ENCODE assay signal across 8 cellular contexts in genomic region chr10:37975407-37975991, GRCh38. TPM values are rescaled to one million over a fixed set of nuclear protein-coding genes. Genes with fewer than 3 reads are reported as not detected.
A peak's percentile ranks its signal among the peaks of the same experiment; 100 is the strongest.
DNase-seq lines count a peak whose midpoint lies in the region; ATAC-seq and TF ChIP-seq lines count a peak whose summit lies in the region.

No MANE protein-coding gene starts in this region.

- H3F3A ChIP-seq in Loucy (ENCODE audit: low read depth) = no peaks in the 10 kb centered on the region

- peak overlapping the region; percentile 77 for H3K4me2 ChIP-seq in Loucy (ENCODE audit: low read depth, low read length, poor library complexity, severe bottlenecking)

- H3K27me3 ChIP-seq in Loucy (ENCODE audit: insufficient read depth, low read length, poor library complexity, severe bottlenecking) = no peaks in the 10 kb centered on the region
- no peaks in the 10 kb centered on the region for H3K27me3 ChIP-seq in skeletal muscle tissue (ENCODE audit: control insufficient read depth in 3 of 3, insufficient read depth in 3 of 3, low read length in 3 of 3)

- peaks cover 21% of the 10 kb centered on the region for H3K36me3 Mint-ChIP-seq in activated naive CD8-positive, alpha-beta T cell treated with anti-CD3 and anti-CD28 coated beads for 36 hours

- no peak for DNase-seq in activated naive CD8-positive, alpha-beta T cell treated with anti-CD3 and anti-CD28 coated beads for 36 hours

- no peaks in the 10 kb centered on the region for H3K36me3 ChIP-seq in ES-I3 (ENCODE audit: insufficient read depth, low read length)
- H3K36me3 ChIP-seq in Loucy (ENCODE audit: insufficient read depth, low read length) = no peaks in the 10 kb centered on the region
- peaks cover 0 to 5% (median 3%) of the 10 kb centered on the region in 3 donors for H3K36me3 ChIP-seq in skeletal muscle tissue (ENCODE audit: control insufficient read depth in 3 of 3, insufficient read depth in 3 of 3, low read length in 3 of 3)

- H3K9me2 ChIP-seq in Loucy (replicated peaks; ENCODE audit: low read depth, low read length) = no peaks in the 10 kb centered on the region

- H3K9ac ChIP-seq in ES-I3 (ENCODE audit: low read depth, low read length) (peak overlapping the region; percentile 80), Loucy (ENCODE audit: low read depth, low read length, poor library complexity, severe bottlenecking) (peak overlapping the region; percentile 80), skeletal muscle tissue (ENCODE audit: low read depth in 1 of 3, low read length in 3 of 3) (peak overlapping the region; percentile 93 to 98 (median 96))

- no peaks in the 10 kb centered on the region for H3K27me3 Mint-ChIP-seq in activated naive CD8-positive, alpha-beta T cell treated with anti-CD3 and anti-CD28 coated beads for 36 hours

- H3K79me2 ChIP-seq in Loucy (ENCODE audit: insufficient read depth, low read length) = peaks cover 4% of the 10 kb centered on the region; the same call in 1 of the 2 replicates

- H4K20me1 ChIP-seq in Loucy (ENCODE audit: insufficient read depth, low read length, poor library complexity, severe bottlenecking) = no peaks in the 10 kb centered on the region

- no peak for TF ChIP-seq CTCF in Loucy (conservative IDR thresholded peaks at IDR 0.05; ENCODE audit: low read length)

- H3K4me1 Mint-ChIP-seq in activated naive CD8-positive, alpha-beta T cell treated with anti-CD3 and anti-CD28 coated beads for 36 hours = peaks cover 26% of the 10 kb centered on the region

- peak overlapping the region; percentile 97 for H3K27ac Mint-ChIP-seq in activated naive CD8-positive, alpha-beta T cell treated with anti-CD3 and anti-CD28 coated beads for 36 hours

- H3K4me1 ChIP-seq in ES-I3 (ENCODE audit: insufficient read depth, low read length) = no peaks in the 10 kb centered on the region
- peaks cover 21% of the 10 kb centered on the region for H3K4me1 ChIP-seq in Loucy (ENCODE audit: insufficient read depth, low read length, poor library complexity, severe bottlenecking)
- peaks cover 5 to 14% (median 11%) of the 10 kb centered on the region in 3 donors for H3K4me1 ChIP-seq in skeletal muscle tissue (ENCODE audit: control insufficient read depth in 3 of 3, insufficient read depth in 3 of 3, low read length in 3 of 3)

- peak overlapping the region; percentile 83 for H2AFZ ChIP-seq in Loucy (ENCODE audit: low read length)

- H3K4me3 Mint-ChIP-seq in activated naive CD8-positive, alpha-beta T cell treated with anti-CD3 and anti-CD28 coated beads for 36 hours = peak overlapping the region; percentile 90

- H3K4me3 ChIP-seq in Loucy (ENCODE audit: low read length, poor library complexity, severe bottlenecking) (peak overlapping the region; percentile 78), iPS-11a (ENCODE audit: low read depth, low read length) (peak overlapping the region; percentile 58), skeletal muscle tissue (ENCODE audit: low read length in 3 of 3) (peak overlapping the region; percentile 68 to 88 (median 84))

- ATAC-seq in activated CD4-positive, CD25-positive, alpha-beta regulatory T cell treated with anti-CD3 and anti-CD28 coated beads, Interleukin-2, amount 50 U/mL, for 24 hours = no peak
- no peak for ATAC-seq in GM19351 (IDR thresholded peaks at IDR 0.05; ENCODE audit: unreplicated experiment)
- ATAC-seq in esophagus mucosa = no peak

- H3K9me3 ChIP-seq in ES-I3 (ENCODE audit: control insufficient read depth, insufficient read depth, low read length) (no peaks in the 10 kb centered on the region), Loucy (ENCODE audit: insufficient read depth, low read depth, low read length) (no peaks in the 10 kb centered on the region), skeletal muscle tissue (ENCODE audit: control insufficient read depth in 3 of 3, low read length in 3 of 3) (no peaks in the 10 kb centered on the region)

- H3K9me3 Mint-ChIP-seq in activated naive CD8-positive, alpha-beta T cell treated with anti-CD3 and anti-CD28 coated beads for 36 hours = peaks cover 8% of the 10 kb centered on the region

- peak overlapping the region; percentile 97 for H3K27ac ChIP-seq in skeletal muscle tissue (ENCODE audit: low read depth, low read length)

RNA-seq across cellular contexts. Expression of gene ZNF25, which starts 0.9 kb away (rescaled TPM):
- 1 to 10 TPM; 4.2 to 5.5 TPM for total RNA-seq in activated naive CD8-positive, alpha-beta T cell treated with anti-CD3 and anti-CD28 coated beads for 36 hours
- total RNA-seq in skeletal muscle tissue (7.8 TPM), esophagus mucosa (2.8 TPM)

RNA-seq across cellular contexts. Expression of gene ZNF33A, which starts 35.0 kb away (rescaled TPM):
- total RNA-seq in activated naive CD8-positive, alpha-beta T cell treated with anti-CD3 and anti-CD28 coated beads for 36 hours = 10 to 100 TPM; 17.6 to 18.1 TPM
- total RNA-seq in skeletal muscle tissue = 12.5 TPM
- total RNA-seq in esophagus mucosa = 13.0 TPM
